ENCODE assay signal across 21 cellular contexts in the genomic region with DNA sequence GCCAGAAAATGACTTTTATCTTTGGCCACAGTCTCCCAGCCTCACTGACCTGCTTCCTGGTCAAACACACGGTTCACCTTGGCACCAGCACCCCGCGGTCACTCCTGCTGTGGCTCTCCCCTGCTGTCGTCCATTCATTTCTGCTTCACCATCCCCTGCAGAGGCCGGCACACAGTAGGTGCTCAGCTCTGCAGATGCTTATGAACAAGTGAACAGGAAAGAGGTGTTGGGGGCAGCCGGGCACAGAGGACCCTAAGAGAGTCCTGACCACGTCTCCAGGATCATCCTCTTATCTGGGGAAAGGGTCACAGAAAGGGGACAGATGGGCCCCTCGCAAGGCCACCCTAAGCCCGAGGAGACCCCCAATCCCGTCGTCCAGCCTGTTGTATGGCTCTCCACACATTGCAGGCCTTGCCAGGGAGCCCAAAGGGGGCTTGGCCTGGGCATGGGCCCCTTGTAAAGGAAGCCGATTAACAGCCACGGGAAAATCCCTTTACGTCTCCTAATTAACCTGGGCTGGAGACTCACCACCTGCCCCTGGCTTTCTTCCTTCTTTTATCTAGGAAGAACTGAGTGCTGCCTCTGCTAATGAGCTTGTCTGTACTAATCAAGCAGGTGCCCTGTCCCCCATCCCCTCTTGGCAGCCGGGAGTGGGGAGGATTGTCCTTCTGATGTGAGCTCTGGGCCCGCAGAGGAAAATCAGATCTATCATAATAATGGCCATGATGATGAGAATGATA. TPM values are rescaled to one million over a fixed set of nuclear protein-coding genes. Genes with fewer than 3 reads are reported as not detected.
DNase-seq lines count a peak whose midpoint lies in the region; ATAC-seq and TF ChIP-seq lines count a peak whose summit lies in the region.
"Had no signal": no experiment of that assay in that cellular context is flagged by ENCODE, and none has a peak within 500 bp of the region (broad histone marks: within the 10 kb centered on the region; RNA-seq: fewer than 3 reads in every experiment).

No MANE protein-coding gene starts in this region.

- H3K9me3 ChIP-seq in trophoblast cell (ENCODE audit: insufficient read depth, low read depth, low read length) (no peaks in the 10 kb centered on the region), right lobe of liver (no peaks in the 10 kb centered on the region)
- H3K9me3 ChIP-seq: A549, pancreas, sigmoid colon, SK-N-SH had no signal

- intact Hi-C loops in dorsolateral prefrontal cortex (cut with DNase I) = loop anchor here (2.0 to 10.0 kb wide), 6 partner anchors 150 to 1688 kb away; no protein-coding TSS in a partner anchor
- intact Hi-C loops in right lobe of liver (cut with DNase I) = no loop called here

- no peak overlapping the region for H3K9ac ChIP-seq in trophoblast cell (ENCODE audit: low read length)
- H3K9ac ChIP-seq: GM23248, SK-N-SH had no signal

- H4K91ac ChIP-seq in trophoblast cell (ENCODE audit: low read depth, low read length) = no peak overlapping the region

- ATAC-seq in HG03521 (IDR thresholded peaks at IDR 0.05; ENCODE audit: unreplicated experiment) (no peak), right lobe of liver (no peak)
- ATAC-seq: pancreas had no signal

- TF ChIP-seq POLR2A in right lobe of liver (IDR thresholded peaks at IDR 0.05) = no peak

- H3K4me3 ChIP-seq in dorsolateral prefrontal cortex (no peak overlapping the region), trophoblast cell (ENCODE audit: low read depth, low read length) (peak overlapping the region; percentile 32), right lobe of liver (no peak overlapping the region)
- H3K4me3 ChIP-seq: A549, GM23248, pancreas, sigmoid colon had no signal

- H2AK5ac ChIP-seq in trophoblast cell (ENCODE audit: low read length) = no peak overlapping the region

- H3K4me1 ChIP-seq in trophoblast cell (ENCODE audit: control insufficient read depth in 1 of 2, insufficient read depth in 2 of 2, low read length in 2 of 2) = peaks cover 14 to 17% of the 10 kb centered on the region in 2 experiments
- H3K4me1 ChIP-seq in right lobe of liver = peaks cover 0 to 12% (median 0%) of the 10 kb centered on the region in 4 donors

- TF ChIP-seq CTCF in dorsolateral prefrontal cortex (IDR thresholded peaks at IDR 0.05 in 54 of 56, conservative IDR thresholded peaks at IDR 0.05 in 2 of 56; ENCODE audit: low read depth in 1 of 56, partially characterized antibody in 56 of 56) (no peak), right lobe of liver (IDR thresholded peaks at IDR 0.05) (no peak)

- H2AFZ ChIP-seq in trophoblast cell (ENCODE audit: insufficient read depth, low read length, poor library complexity) = no peak overlapping the region

- H3K18ac ChIP-seq in trophoblast cell (ENCODE audit: low read length) = no peak overlapping the region

- H4K8ac ChIP-seq in trophoblast cell (ENCODE audit: low read depth, low read length) = no peak overlapping the region

- H3K4ac ChIP-seq in trophoblast cell (ENCODE audit: low read depth, low read length) = no peak overlapping the region

- no peak overlapping the region for H4K12ac ChIP-seq in trophoblast cell (ENCODE audit: low read depth, low read length)

- no peaks in the 10 kb centered on the region for H3K36me3 ChIP-seq in trophoblast cell (ENCODE audit: control insufficient read depth in 1 of 2, insufficient read depth in 2 of 2, low read length in 2 of 2)
- H3K36me3 ChIP-seq in right lobe of liver = no peaks in the 10 kb centered on the region
- H3K36me3 ChIP-seq: pancreas, sigmoid colon had no signal

- H2BK120ac ChIP-seq in trophoblast cell (ENCODE audit: insufficient read depth, low read length, poor library complexity) = no peak overlapping the region

- WGBS in trophoblast cell (ENCODE audit: extremely low coverage, insufficient coverage, insufficient read length) = no CpG with 5 or more reads among the region's 16 CpGs
- 19% methylated on average over 9 of the region's 16 CpGs for WGBS in right lobe of liver (ENCODE audit: insufficient coverage, low coverage, low lambda C conversion rate, missing lambda C conversion rate)

- no peak overlapping the region for H3K23ac ChIP-seq in trophoblast cell (ENCODE audit: low read length)

- no peak overlapping the region for H2BK5ac ChIP-seq in trophoblast cell (ENCODE audit: low read depth, low read length, poor library complexity)

- peak overlapping the region in 32 of 59 donors; percentile 0 to 88 (median 79) for H3K27ac ChIP-seq in dorsolateral prefrontal cortex
- no peak overlapping the region for H3K27ac ChIP-seq in trophoblast cell (ENCODE audit: low read depth, low read length)
- no peak overlapping the region for H3K27ac ChIP-seq in right lobe of liver
- H3K27ac ChIP-seq: coronary artery, GM23248, pancreas, sigmoid colon had no signal

- DNase-seq in NCI-H524 (lab: John Stamatoyannopoulos, UW) (peak; percentile 36 to 59), NCI-H524 treated with DMSO at 0.1 percent for 48 hours (lab: John Stamatoyannopoulos, UW) (no peak), NCI-H69 (lab: John Stamatoyannopoulos, UW) (peak; percentile 15), dorsolateral prefrontal cortex (no peak), trophoblast cell (no peak), right lobe of liver (no peak)
- DNase-seq in activated CD4-positive, alpha-beta T cell treated with anti-CD3 and anti-CD28 coated beads, Interleukin-2, amount 50 U/mL, for 1 hour = no peak
- DNase-seq: activated CD4-positive, alpha-beta memory T cell treated with anti-CD3 and anti-CD28 coated beads, Interleukin-2, amount 10 ng/mL, durations not matched to agents 7 days and 5 days; activated CD4-positive, CD25-positive, alpha-beta regulatory T cell; activated effector memory CD4-positive, alpha-beta T cell treated with Interleukin-2 at 50 U/mL for 16 hours; COR-L47; GM23248; mammary epithelial cell; MV-4-11; NCI-H1930; pancreas; sigmoid colon; SK-N-SH had no signal

- H3K14ac ChIP-seq in trophoblast cell (ENCODE audit: low read length) = no peak overlapping the region

- H2BK12ac ChIP-seq in trophoblast cell (ENCODE audit: low read length) = no peak overlapping the region

- H3K27me3 ChIP-seq in dorsolateral prefrontal cortex (peaks cover 0 to 11% (median 0%) of the 10 kb centered on the region in 45 donors), trophoblast cell (ENCODE audit: insufficient read depth, low read length) (peaks cover 44% of the 10 kb centered on the region), right lobe of liver (peaks cover 0 to 15% of the 10 kb centered on the region in 2 donors)

- H3K79me2 ChIP-seq in trophoblast cell (ENCODE audit: control insufficient read depth, insufficient read depth, low read length, poor library complexity) = no peaks in the 10 kb centered on the region

- no peaks in the 10 kb centered on the region for H3K79me1 ChIP-seq in trophoblast cell (ENCODE audit: low read length)

- H3K4me2 ChIP-seq in trophoblast cell (ENCODE audit: low read length) = no peak overlapping the region

RNA-seq across cellular contexts. Expression of gene TMEM132B, which starts 1.8 kb away (rescaled TPM):
- total RNA-seq in dorsolateral prefrontal cortex (100 to 1,000 TPM in 116 of 120 experiments, 10 to 100 TPM in 4; 68.9 to 223 (median 154) TPM), right lobe of liver (under 1 TPM in 5 of 6 experiments, not detected in 1; under 0.01 to 0.12 (median 0.02) TPM)
- 2.8 and 3.0 TPM in 2 replicates for polyA plus RNA-seq in trophoblast cell (2013)
- total RNA-seq: activated CD4-positive, alpha-beta memory T cell treated with anti-CD3 and anti-CD28 coated beads, Interleukin-2, amount 10 ng/mL, durations not matched to agents 7 days and 5 days had no signal

Comparison
In these comparisons a context has a peak if more than half of its experiments do, and no peak if none do; other contexts are left out.
1. DNase-seq: peak in NCI-H524 (2 of 2) and NCI-H69 (single experiment); none in NCI-H524 treated with DMSO at 0.1 percent for 48 hours (single experiment), dorsolateral prefrontal cortex (0 of 10), trophoblast cell (0 of 2), activated CD4-positive, alpha-beta T cell treated with anti-CD3 and anti-CD28 coated beads, Interleukin-2, amount 50 U/mL, for 1 hour (single experiment) and right lobe of liver (0 of 3).
2. H3K27ac ChIP-seq: peak in dorsolateral prefrontal cortex (32 of 59); none in trophoblast cell (single experiment) and right lobe of liver (0 of 3).
3. RNA of gene TMEM132B, which starts 1.8 kb away (total RNA-seq): 68.9 to 223 TPM in dorsolateral prefrontal cortex; under 0.01 to 0.12 TPM in right lobe of liver; every median in the first group is over 10 times any median in the second.
4. intact Hi-C loops: an anchor here in dorsolateral prefrontal cortex (2.0 to 10.0 kb wide); none called in right lobe of liver.